ENCODE assay signal across 16 cellular contexts in genomic region chr1:218739426-218739825, GRCh38.
DNase-seq lines count a peak whose midpoint lies in the region; FAIRE-seq and TF ChIP-seq lines count a peak whose summit lies in the region.
"Had no signal": no experiment of that assay in that cellular context is flagged by ENCODE, and none has a peak within 500 bp of the region (broad histone marks: within the 10 kb centered on the region; RNA-seq: fewer than 3 reads in every experiment).

No MANE protein-coding gene starts in this region.

- no peak overlapping the region for H2AFZ ChIP-seq in fibroblast of lung (ENCODE audit: low read length)

- no peak overlapping the region for H3K27ac ChIP-seq in fibroblast of lung (ENCODE audit: insufficient read depth, low read length)
- H3K27ac ChIP-seq in transverse colon, result no peak overlapping the region
- H3K27ac ChIP-seq: ascending aorta had no signal

- H3K79me2 ChIP-seq in fibroblast of lung (ENCODE audit: control insufficient read depth, insufficient read depth, low read length), result no peaks in the 10 kb centered on the region

- TF ChIP-seq POLR2A in lower leg skin (IDR thresholded peaks at IDR 0.05) (no peak), transverse colon (IDR thresholded peaks at IDR 0.05) (no peak), H54 (IDR thresholded peaks at IDR 0.05; ENCODE audit: low read depth, low read length) (no peak)

- H3K4me1 ChIP-seq in fibroblast of lung (ENCODE audit: control insufficient read depth, extremely low read depth, insufficient read depth, low read length) (no peaks in the 10 kb centered on the region), transverse colon (no peaks in the 10 kb centered on the region)
- H3K4me1 ChIP-seq: HAP-1 had no signal

- no peaks in the 10 kb centered on the region for H4K20me1 ChIP-seq in fibroblast of lung (ENCODE audit: control insufficient read depth, extremely low read depth, insufficient read depth, low read length)

- WGBS in lower leg skin, 2 donors, result 29 to 45% methylated on average over 4 of the region's 4 CpGs
- 43 to 44% methylated on average over 3 to 4 of the region's 4 CpGs for WGBS in transverse colon (ENCODE audit: low coverage in 1 of 2), 2 donors

- in situ Hi-C loops in transverse colon (cut with MboI; ENCODE audit: low pct_ligation_motif_present in 1 of 4, low pct_unique_long_range_greater_than_20kb in 1 of 4, low sequenced_read_pairs in 3 of 4), result no loop called here

- TF ChIP-seq CTCF in fibroblast of lung (conservative IDR thresholded peaks at IDR 0.05 in 1 of 2, IDR thresholded peaks at IDR 0.05 in 1 of 2; ENCODE audit: low read depth in 1 of 2, low read length in 2 of 2) (no peak), lower leg skin (IDR thresholded peaks at IDR 0.05) (no peak), transverse colon (IDR thresholded peaks at IDR 0.05) (no peak)

- TF ChIP-seq EP300 in transverse colon (IDR thresholded peaks at IDR 0.05; ENCODE audit: low read depth), result no peak

- no peak overlapping the region for H3K9ac ChIP-seq in fibroblast of lung (ENCODE audit: insufficient read depth, low read length)

- no peak for FAIRE-seq in H54 (lab: Jason Lieb, UNC)

- intact Hi-C loops in lower leg skin (cut with DNase I; ENCODE audit: low total_unique reads), result no loop called here
- intact Hi-C loops in transverse colon (cut with DNase I; ENCODE audit: low total_unique reads), result no loop called here

- H3K4me2 ChIP-seq in fibroblast of lung (ENCODE audit: extremely low read depth, insufficient read depth, low read length), result no peak overlapping the region

- H3K9me3 ChIP-seq in fibroblast of lung (ENCODE audit: control insufficient read depth, insufficient read depth, low read depth, low read length) (no peaks in the 10 kb centered on the region), transverse colon (no peaks in the 10 kb centered on the region)
- H3K9me3 ChIP-seq: ascending aorta, HAP-1 had no signal

- H3K36me3 ChIP-seq in fibroblast of lung (ENCODE audit: control insufficient read depth, insufficient read depth, low read length), result no peaks in the 10 kb centered on the region
- H3K36me3 ChIP-seq in transverse colon, result no peaks in the 10 kb centered on the region
- H3K36me3 ChIP-seq: ascending aorta, HAP-1 had no signal

- H3K4me3 ChIP-seq in fibroblast of lung (replicated peaks in 1 of 4; ENCODE audit: control extremely low read depth in 1 of 4, insufficient read depth in 1 of 4, low read depth in 3 of 4, low read length in 4 of 4) (no peak overlapping the region), lower leg skin (ENCODE audit: low read depth, poor library complexity, severe bottlenecking) (no peak overlapping the region), transverse colon (no peak overlapping the region)
- H3K4me3 ChIP-seq: ascending aorta, HAP-1 had no signal

- DNase-seq in NCI-H524 (lab: John Stamatoyannopoulos, UW) (peak; percentile 7 to 40), NCI-H524 treated with DMSO at 0.1 percent for 48 hours (lab: John Stamatoyannopoulos, UW) (no peak), fibroblast of lung (ENCODE audit: low read depth in 2 of 2) (peak; percentile 23 to 97), lower leg skin (ENCODE audit: low spot score in 2 of 2) (peak; percentile 70 to 89), transverse colon (peak; percentile 8), KG1 (lab: John Stamatoyannopoulos, UW) (no peak), H54 (ENCODE audit: insufficient read length, low spot score) (no peak)
- no peak for DNase-seq in activated T-cell treated with anti-CD3 and anti-CD28 coated beads, Interleukin-2, amount 50 U/mL, for 48 hours
- DNase-seq: activated CD4-positive, alpha-beta T cell treated with anti-CD3 and anti-CD28 coated beads, Interleukin-2, amount 50 U/mL, for 48 hours; CD4-positive, alpha-beta T cell; EL; immature natural killer cell; NCI-H1436 treated with DMSO at 0.1 percent for 48 hours; NCI-H446 treated with DMSO at 0.1 percent for 48 hours had no signal

- H3K27me3 ChIP-seq in fibroblast of lung (ENCODE audit: control insufficient read depth, insufficient read depth, low read length) (no peaks in the 10 kb centered on the region), transverse colon (no peaks in the 10 kb centered on the region)
- H3K27me3 ChIP-seq: ascending aorta had no signal

Comparison
In these comparisons a context has a peak if more than half of its experiments do, and no peak if none do; other contexts are left out.
1. DNase-seq: peak in NCI-H524 (2 of 2), fibroblast of lung (2 of 2), lower leg skin (2 of 2) and transverse colon (single experiment); none in NCI-H524 treated with DMSO at 0.1 percent for 48 hours (single experiment), KG1 (single experiment), H54 (single experiment) and activated T-cell treated with anti-CD3 and anti-CD28 coated beads, Interleukin-2, amount 50 U/mL, for 48 hours (0 of 2).